ENCODE assay signal across 27 cellular contexts in genomic region chr21:33997432-33997831, GRCh38.
DNase-seq lines count a peak whose midpoint lies in the region; ATAC-seq, FAIRE-seq and TF ChIP-seq lines count a peak whose summit lies in the region.
"Had no signal": no experiment of that assay in that cellular context is flagged by ENCODE, and none has a peak within 500 bp of the region (broad histone marks: within the 10 kb centered on the region; RNA-seq: fewer than 3 reads in every experiment).

No MANE protein-coding gene starts in this region.

- peaks cover 14% of the 10 kb centered on the region for H3K9me3 Mint-ChIP-seq in activated naive CD8-positive, alpha-beta T cell treated with anti-CD3 and anti-CD28 coated beads, Interleukin-2, amount 50 U/mL, for 24 hours

- H3K27ac ChIP-seq in ascending aorta (peak overlapping the region; percentile 9 to 41), small intestine (ENCODE audit: low read depth in 1 of 2, low read length in 1 of 2) (no peak overlapping the region)
- H3K27ac ChIP-seq: BLaER1 had no signal

- peak; percentile 66 for ATAC-seq in left lobe of liver
- no peak for ATAC-seq in activated naive CD8-positive, alpha-beta T cell treated with anti-CD3 and anti-CD28 coated beads, Interleukin-2, amount 50 U/mL, for 24 hours
- ATAC-seq: GM12878 had no signal

- DNase-seq in ascending aorta (ENCODE audit: low spot score in 2 of 2) (no peak), left lobe of liver (ENCODE audit: low spot score) (no peak), small intestine (peak; percentile 64), cortex of kidney (lab: John Stamatoyannopoulos, UW) (no peak)
- no peak for DNase-seq in activated naive CD4-positive, alpha-beta T cell (lab: John Stamatoyannopoulos, UW)
- DNase-seq in activated naive CD8-positive, alpha-beta T cell treated with anti-CD3 and anti-CD28 coated beads, Interleukin-2, amount 50 U/mL, for 24 hours, result no peak
- DNase-seq: 8988T; ACHN; BE2C; C1 segment of cervical spinal cord; CD4-positive, alpha-beta memory T cell; CD4-positive, CD25-positive, alpha-beta regulatory T cell; CD8-positive, alpha-beta memory T cell; COR-L47; DMS 273 treated with DMSO at 0.1 percent for 48 hours; DMS153; DMS53; DMS79; DND-41; EL; GDM1 had no signal

- no peak for FAIRE-seq in small intestine (lab: Jason Lieb, UNC)
- FAIRE-seq: A204.1, GM12878, GM18507, GM19239 had no signal

- H3K9me3 ChIP-seq in ascending aorta (no peaks in the 10 kb centered on the region), small intestine (ENCODE audit: control insufficient read depth, low read depth) (no peaks in the 10 kb centered on the region)
- H3K9me3 ChIP-seq: BE2C had no signal

- H3K4me3 ChIP-seq in ascending aorta (no peak overlapping the region), small intestine (ENCODE audit: low read depth in 1 of 2, low read length in 2 of 2) (no peak overlapping the region)
- H3K4me3 ChIP-seq: BLaER1, GM12878 had no signal

- no peaks in the 10 kb centered on the region for H3K36me3 ChIP-seq in ascending aorta
- no peaks in the 10 kb centered on the region for H3K36me3 ChIP-seq in small intestine (ENCODE audit: control insufficient read depth in 2 of 2, insufficient read depth in 2 of 2, low read length in 2 of 2)
- H3K36me3 ChIP-seq: BE2C, BLaER1 had no signal

- H3K27me3 Mint-ChIP-seq in activated naive CD8-positive, alpha-beta T cell treated with anti-CD3 and anti-CD28 coated beads, Interleukin-2, amount 50 U/mL, for 24 hours, result no peaks in the 10 kb centered on the region
- H3K27me3 Mint-ChIP-seq: CD4-positive, alpha-beta memory T cell; CD4-positive, CD25-positive, alpha-beta regulatory T cell had no signal

- no peaks in the 10 kb centered on the region for H3K36me3 Mint-ChIP-seq in activated naive CD8-positive, alpha-beta T cell treated with anti-CD3 and anti-CD28 coated beads, Interleukin-2, amount 50 U/mL, for 24 hours (ENCODE audit: low read depth)

- intact Hi-C loops in ascending aorta (cut with DNase I), result no loop called here

- peaks cover 32% of the 10 kb centered on the region for H3K4me1 Mint-ChIP-seq in activated naive CD8-positive, alpha-beta T cell treated with anti-CD3 and anti-CD28 coated beads, Interleukin-2, amount 50 U/mL, for 24 hours

- H3K4me1 ChIP-seq in ascending aorta, result peaks cover 3 to 34% of the 10 kb centered on the region in 2 donors
- peaks cover 0 to 5% of the 10 kb centered on the region in 2 donors for H3K4me1 ChIP-seq in small intestine (ENCODE audit: control insufficient read depth in 2 of 2, insufficient read depth in 1 of 2, low read depth in 1 of 2, low read length in 1 of 2)
- H3K4me1 ChIP-seq: BE2C had no signal

- no peaks in the 10 kb centered on the region for H3K27me3 ChIP-seq in ascending aorta
- H3K27me3 ChIP-seq in small intestine (ENCODE audit: control insufficient read depth in 2 of 2, insufficient read depth in 2 of 2, low read length in 2 of 2), result no peaks in the 10 kb centered on the region
- H3K27me3 ChIP-seq: BLaER1 had no signal

- TF ChIP-seq CTCF in ascending aorta (IDR thresholded peaks at IDR 0.05), result no peak

- H3K4me3 Mint-ChIP-seq in activated naive CD8-positive, alpha-beta T cell treated with anti-CD3 and anti-CD28 coated beads, Interleukin-2, amount 50 U/mL, for 24 hours, result no peak overlapping the region
- H3K4me3 Mint-ChIP-seq: CD14-positive monocyte; CD4-positive, alpha-beta memory T cell; CD4-positive, CD25-positive, alpha-beta regulatory T cell; CD8-positive, alpha-beta memory T cell had no signal

- H3K27ac Mint-ChIP-seq in activated naive CD8-positive, alpha-beta T cell treated with anti-CD3 and anti-CD28 coated beads, Interleukin-2, amount 50 U/mL, for 24 hours, result no peak overlapping the region
- H3K27ac Mint-ChIP-seq: CD4-positive, CD25-positive, alpha-beta regulatory T cell had no signal

Comparison
In these comparisons a context has a peak if more than half of its experiments do, and no peak if none do; other contexts are left out.
1. H3K27ac ChIP-seq: peak in ascending aorta (2 of 2); none in small intestine (0 of 2).